In the genomic region with DNA sequence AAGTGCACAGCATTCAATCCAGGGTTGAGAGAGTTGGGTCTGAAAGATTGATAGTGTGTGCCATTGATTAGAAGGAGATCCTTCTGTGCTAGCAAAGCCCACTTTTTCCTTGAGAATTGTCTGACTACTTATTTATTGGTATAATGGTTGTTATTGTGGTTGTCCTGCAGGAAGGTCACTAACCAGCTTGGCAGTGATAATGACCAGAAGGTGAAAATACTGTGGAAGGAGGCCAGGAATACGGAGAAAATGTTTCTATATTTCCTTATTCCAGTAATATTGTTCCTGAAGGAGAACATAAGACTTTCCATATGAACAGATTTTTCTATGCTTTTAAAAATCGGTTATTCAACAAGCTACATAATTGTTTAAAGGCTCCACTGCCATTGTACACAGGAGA, we compare ENCODE assay signal across 31 cellular contexts.
"Had no signal": no experiment of that assay in that cellular context is flagged by ENCODE, and none has a peak within 500 bp of the region (broad histone marks: within the 10 kb centered on the region; RNA-seq: fewer than 3 reads in every experiment).

No MANE protein-coding gene starts in this region.

- H3K27me3 ChIP-seq: ascending aorta, Peyer's patch had no signal

- H3K4me1 ChIP-seq: Peyer's patch had no signal

- H3K4me3 ChIP-seq: ascending aorta, Peyer's patch had no signal

- H3K4me1 Mint-ChIP-seq: activated CD4-positive, alpha-beta T cell treated with anti-CD3 and anti-CD28 coated beads for 36 hours; activated CD4-positive, alpha-beta T cell treated with anti-CD3 and anti-CD28 coated beads, Interleukin-2, amount 10 ng/mL, durations not matched to agents 7 days and 5 days; activated naive CD4-positive, alpha-beta T cell treated with anti-CD3 and anti-CD28 coated beads, Interleukin-2, amount 50 U/mL, for 24 hours; activated naive CD8-positive, alpha-beta T cell treated with anti-CD3 and anti-CD28 coated beads, Interleukin-2, amount 10 ng/mL, durations not matched to agents 7 days and 5 days had no signal

- H3K36me3 Mint-ChIP-seq: activated naive CD4-positive, alpha-beta T cell treated with anti-CD3 and anti-CD28 coated beads, Interleukin-2, amount 50 U/mL, for 24 hours; activated naive CD8-positive, alpha-beta T cell treated with anti-CD3 and anti-CD28 coated beads, Interleukin-2, amount 10 ng/mL, durations not matched to agents 7 days and 5 days; WTC11 had no signal

- ATAC-seq: activated CD4-positive, alpha-beta T cell treated with anti-CD3 and anti-CD28 coated beads for 36 hours; activated CD4-positive, CD25-positive, alpha-beta regulatory T cell treated with anti-CD3 and anti-CD28 coated beads, Interleukin-2, amount 50 U/mL, for 24 hours; activated CD8-positive, alpha-beta T cell treated with anti-CD3 and anti-CD28 coated beads, Interleukin-2, amount 10 ng/mL, durations not matched to agents 7 days and 5 days; PC-3; WTC11 had no signal

- H3K27ac ChIP-seq: Peyer's patch had no signal

- H3K27ac Mint-ChIP-seq: activated CD4-positive, alpha-beta T cell treated with anti-CD3 and anti-CD28 coated beads for 36 hours; activated CD4-positive, alpha-beta T cell treated with anti-CD3 and anti-CD28 coated beads, Interleukin-2, amount 10 ng/mL, durations not matched to agents 7 days and 5 days; activated CD8-positive, alpha-beta T cell treated with anti-CD3 and anti-CD28 coated beads, Interleukin-2, amount 10 ng/mL, durations not matched to agents 7 days and 5 days; activated naive CD4-positive, alpha-beta T cell treated with anti-CD3 and anti-CD28 coated beads, Interleukin-2, amount 50 U/mL, for 24 hours; activated naive CD8-positive, alpha-beta T cell treated with anti-CD3 and anti-CD28 coated beads, Interleukin-2, amount 10 ng/mL, durations not matched to agents 7 days and 5 days; activated T-cell treated with anti-CD3 and anti-CD28 coated beads, Interleukin-2, amount 50 U/mL, for 24 hours; activated T-helper 2 cell treated with anti-CD3 and anti-CD28 coated beads, Interferon-gamma antibody, Interleukin-2, Interleukin-4, amounts not matched to agents 10 μg/mL and 5 μg/mL and 100 μg/mL, durations not matched to agents 14 hours and 24 hours and 36 hours; T-helper 1 cell treated with Interleukin-12 subunit alpha and Interleukin-12 subunit beta and Interleukin-4 antibody, amounts not matched to agents 30 μg/mL and 1 μg/mL, for 36 hours; T-helper 2 cell treated with Interferon-gamma antibody and Interleukin-4, amounts not matched to agents 5 μg/mL and 100 μg/mL, for 36 hours; WTC11 had no signal

- H3K4me3 Mint-ChIP-seq: activated CD4-positive, alpha-beta T cell treated with anti-CD3 and anti-CD28 coated beads for 36 hours; activated CD4-positive, alpha-beta T cell treated with anti-CD3 and anti-CD28 coated beads, Interleukin-2, amount 10 ng/mL, durations not matched to agents 7 days and 5 days; activated CD8-positive, alpha-beta T cell treated with anti-CD3 and anti-CD28 coated beads, Interleukin-2, amount 10 ng/mL, durations not matched to agents 7 days and 5 days; activated naive CD4-positive, alpha-beta T cell treated with anti-CD3 and anti-CD28 coated beads, Interleukin-2, amount 50 U/mL, for 24 hours; activated naive CD8-positive, alpha-beta T cell treated with anti-CD3 and anti-CD28 coated beads, Interleukin-2, amount 10 ng/mL, durations not matched to agents 7 days and 5 days; activated T-cell treated with anti-CD3 and anti-CD28 coated beads, Interleukin-2, amount 50 U/mL, for 24 hours; T-helper 1 cell treated with Interleukin-12 subunit alpha and Interleukin-12 subunit beta and Interleukin-4 antibody, amounts not matched to agents 30 μg/mL and 1 μg/mL, for 36 hours; T-helper 2 cell treated with Interferon-gamma antibody and Interleukin-4, amounts not matched to agents 5 μg/mL and 100 μg/mL, for 36 hours; WTC11 had no signal

- H3K9me3 Mint-ChIP-seq: activated CD4-positive, alpha-beta T cell treated with anti-CD3 and anti-CD28 coated beads, Interleukin-2, amount 10 ng/mL, durations not matched to agents 7 days and 5 days; activated naive CD4-positive, alpha-beta T cell treated with anti-CD3 and anti-CD28 coated beads, Interleukin-2, amount 50 U/mL, for 24 hours; activated naive CD8-positive, alpha-beta T cell treated with anti-CD3 and anti-CD28 coated beads, Interleukin-2, amount 10 ng/mL, durations not matched to agents 7 days and 5 days; activated T-cell treated with anti-CD3 and anti-CD28 coated beads, Interleukin-2, amount 50 U/mL, for 24 hours; activated T-helper 2 cell treated with anti-CD3 and anti-CD28 coated beads, Interferon-gamma antibody, Interleukin-2, Interleukin-4, amounts not matched to agents 10 μg/mL and 5 μg/mL and 100 μg/mL, durations not matched to agents 14 hours and 24 hours and 36 hours; T-helper 1 cell treated with Interleukin-12 subunit alpha and Interleukin-12 subunit beta and Interleukin-4 antibody, amounts not matched to agents 30 μg/mL and 1 μg/mL, for 36 hours; T-helper 2 cell treated with Interferon-gamma antibody and Interleukin-4, amounts not matched to agents 5 μg/mL and 100 μg/mL, for 36 hours had no signal

- DNase-seq: activated CD4-positive, alpha-beta T cell treated with anti-CD3 and anti-CD28 coated beads for 36 hours; activated CD4-positive, alpha-beta T cell treated with anti-CD3 and anti-CD28 coated beads, Interleukin-2, amount 10 ng/mL, durations not matched to agents 7 days and 5 days; activated CD4-positive, alpha-beta T cell treated with anti-CD3 and anti-CD28 coated beads, Interleukin-2, amount 50 U/mL, for 48 hours; activated CD8-positive, alpha-beta T cell treated with anti-CD3 and anti-CD28 coated beads, Interleukin-2, amount 10 ng/mL, durations not matched to agents 7 days and 5 days; activated gamma-delta T cell; activated naive CD4-positive, alpha-beta T cell treated with Interleukin-2 at 50 U/mL for 16 hours; activated naive CD8-positive, alpha-beta T cell treated with anti-CD3 and anti-CD28 coated beads, Interleukin-2, amount 10 ng/mL, durations not matched to agents 7 days and 5 days; activated T-cell treated with anti-CD3 and anti-CD28 coated beads, Interleukin-2, amount 50 U/mL, for 24 hours; amygdala; NCI-H1092 treated with DMSO at 0.1 percent for 48 hours; NCI-H1417; NCI-H146; NCI-H187; NCI-H2029 treated with DMSO at 0.1 percent for 48 hours; NCI-H2107; NCI-H2171; NCI-H510A; NCI-H526; NCI-H748 treated with DMSO at 0.1 percent for 48 hours; NK-92 treated with Interleukin-12 subunit alpha and Interleukin-12 subunit beta, amount 100 ng/mL, for 24 hours; PC-3; Peyer's patch; RPMI8226; SHP77 treated with DMSO at 0.1 percent for 48 hours had no signal

- H3K9me3 ChIP-seq: ascending aorta, Peyer's patch had no signal
